In the genomic region with DNA sequence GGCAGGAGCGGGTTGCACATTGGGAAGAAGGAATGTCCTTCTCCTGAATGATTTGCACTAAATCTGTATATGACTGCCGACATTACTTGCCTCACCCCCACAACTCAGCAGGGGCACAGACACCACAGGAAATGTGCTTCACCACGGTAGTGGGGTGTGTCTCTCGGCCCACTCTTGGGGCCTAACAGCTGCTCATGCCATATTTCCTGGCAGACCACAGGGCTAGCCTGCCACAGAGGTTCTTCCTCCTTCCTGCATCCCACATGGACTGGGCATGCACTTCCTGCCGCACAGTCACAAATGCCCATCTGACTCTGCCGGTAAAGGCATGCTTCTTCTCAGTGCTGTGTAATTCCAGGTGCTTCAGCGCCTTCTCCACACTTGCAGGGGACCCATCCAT, we compare ENCODE assay signal across 18 cellular contexts. TPM values are rescaled to one million over a fixed set of nuclear protein-coding genes. Genes with fewer than 3 reads are reported as not detected.
DNase-seq lines count a peak whose midpoint lies in the region; ATAC-seq and TF ChIP-seq lines count a peak whose summit lies in the region.
"Had no signal": no experiment of that assay in that cellular context is flagged by ENCODE, and none has a peak within 500 bp of the region (broad histone marks: within the 10 kb centered on the region; RNA-seq: fewer than 3 reads in every experiment).

No MANE protein-coding gene starts in this region.

- H3K9me3 ChIP-seq in right atrium auricular region = no peaks in the 10 kb centered on the region
- H3K9me3 ChIP-seq: SK-N-SH, tibial artery had no signal

- H3K4me3 Mint-ChIP-seq in activated T-helper 17 cell treated with anti-CD3 and anti-CD28 coated beads, Interleukin-2, amount 50 U/mL, for 72 hours = no peak overlapping the region
- H3K4me3 Mint-ChIP-seq: activated naive CD4-positive, alpha-beta T cell treated with anti-CD3 and anti-CD28 coated beads, Interleukin-2, amount 50 U/mL, for 24 hours; nephron progenitor cell had no signal

- H3K36me3 Mint-ChIP-seq in activated T-helper 17 cell treated with anti-CD3 and anti-CD28 coated beads, Interleukin-2, amount 50 U/mL, for 72 hours (ENCODE audit: low read depth) = no peaks in the 10 kb centered on the region
- H3K36me3 Mint-ChIP-seq: activated naive CD4-positive, alpha-beta T cell treated with anti-CD3 and anti-CD28 coated beads, Interleukin-2, amount 50 U/mL, for 24 hours had no signal

- no peaks in the 10 kb centered on the region for H3K27me3 ChIP-seq in right atrium auricular region

- H3K27ac ChIP-seq in right atrium auricular region = no peak overlapping the region
- H3K27ac ChIP-seq: epithelial cell of prostate, skin epidermis, tibial artery had no signal

- H3K9me3 Mint-ChIP-seq in activated T-helper 17 cell treated with anti-CD3 and anti-CD28 coated beads, Interleukin-2, amount 50 U/mL, for 72 hours = no peaks in the 10 kb centered on the region
- H3K9me3 Mint-ChIP-seq: activated naive CD4-positive, alpha-beta T cell treated with anti-CD3 and anti-CD28 coated beads, Interleukin-2, amount 50 U/mL, for 24 hours; nephron progenitor cell had no signal

- ATAC-seq in activated T-helper 17 cell treated with anti-CD3 and anti-CD28 coated beads, Interleukin-2, amount 50 U/mL, for 72 hours (replicated peaks) = peak; percentile 26

- DNase-seq in SIG-M5 treated with dmso at 0.1 percent for 504 hours (lab: John Stamatoyannopoulos, UW; ENCODE audit: unreplicated experiment) (peak; percentile 21), SIG-M5 (lab: John Stamatoyannopoulos, UW) (no peak), pons (ENCODE audit: low spot score) (peak; percentile 37), right atrium auricular region (ENCODE audit: low spot score) (no peak), cardiac septum (ENCODE audit: low spot score) (no peak)
- peak; percentile 42 for DNase-seq in Jurkat, Clone E6-1 (ENCODE audit: low read depth, low spot score)
- DNase-seq in activated CD4-positive, CD25-positive, alpha-beta regulatory T cell treated with anti-CD3 and anti-CD28 coated beads, Interleukin-2, amount 50 U/mL, for 72 hours = no peak
- DNase-seq: central memory CD4-positive, alpha-beta T cell; kidney glomerular epithelial cell; NCI-H2029 treated with DMSO at 0.1 percent for 48 hours; nephron progenitor cell; NK-92 treated with Interleukin-12 subunit alpha and Interleukin-12 subunit beta, amount 100 ng/mL, for 24 hours; tibial artery had no signal

- H3K36me3 ChIP-seq in right atrium auricular region = no peaks in the 10 kb centered on the region
- H3K36me3 ChIP-seq: tibial artery had no signal

- H3K4me3 ChIP-seq in Jurkat, Clone E6-1 (ENCODE audit: low read length) = no peak overlapping the region
- no peak overlapping the region for H3K4me3 ChIP-seq in right atrium auricular region
- H3K4me3 ChIP-seq: skin epidermis, tibial artery had no signal

- H3K27ac Mint-ChIP-seq in activated T-helper 17 cell treated with anti-CD3 and anti-CD28 coated beads, Interleukin-2, amount 50 U/mL, for 72 hours = no peak overlapping the region
- H3K27ac Mint-ChIP-seq: activated naive CD4-positive, alpha-beta T cell treated with anti-CD3 and anti-CD28 coated beads, Interleukin-2, amount 50 U/mL, for 24 hours; nephron progenitor cell had no signal

- no peak for TF ChIP-seq CTCF in right atrium auricular region (IDR thresholded peaks at IDR 0.05)

- H3K4me1 Mint-ChIP-seq in activated T-helper 17 cell treated with anti-CD3 and anti-CD28 coated beads, Interleukin-2, amount 50 U/mL, for 72 hours = no peaks in the 10 kb centered on the region

- H3K4me1 ChIP-seq in right atrium auricular region = no peaks in the 10 kb centered on the region
- H3K4me1 ChIP-seq: tibial artery had no signal

- intact Hi-C loops in cardiac septum (cut with DNase I) = no loop called here

- no peaks in the 10 kb centered on the region for H3K27me3 Mint-ChIP-seq in activated T-helper 17 cell treated with anti-CD3 and anti-CD28 coated beads, Interleukin-2, amount 50 U/mL, for 72 hours
- H3K27me3 Mint-ChIP-seq: activated naive CD4-positive, alpha-beta T cell treated with anti-CD3 and anti-CD28 coated beads, Interleukin-2, amount 50 U/mL, for 24 hours had no signal

RNA-seq across cellular contexts. Expression of gene PAPOLG, which starts 10.3 kb away (rescaled TPM):
- polyA plus RNA-seq in Jurkat, Clone E6-1 (2012; ENCODE audit: insufficient read depth, insufficient read length) = 8.4 TPM
- total RNA-seq in activated T-helper 17 cell treated with anti-CD3 and anti-CD28 coated beads, Interleukin-2, amount 50 U/mL, for 72 hours = 10 to 100 TPM; 10.7 to 15.8 TPM
- total RNA-seq in right atrium auricular region (10 to 100 TPM in 1 of 2 donors, 1 to 10 TPM in 1; 9.4 to 10.6 TPM), cardiac septum (9.7 TPM)

Comparison
In these comparisons a context has a peak if more than half of its experiments do, and no peak if none do; other contexts are left out.
1. DNase-seq: peak in SIG-M5 treated with dmso at 0.1 percent for 504 hours (single experiment), Jurkat, Clone E6-1 (single experiment) and pons (single experiment); none in SIG-M5 (single experiment), right atrium auricular region (single experiment), activated CD4-positive, CD25-positive, alpha-beta regulatory T cell treated with anti-CD3 and anti-CD28 coated beads, Interleukin-2, amount 50 U/mL, for 72 hours (single experiment) and cardiac septum (single experiment).